Comparison of ENCODE assay signal across 23 cellular contexts in the genomic region with DNA sequence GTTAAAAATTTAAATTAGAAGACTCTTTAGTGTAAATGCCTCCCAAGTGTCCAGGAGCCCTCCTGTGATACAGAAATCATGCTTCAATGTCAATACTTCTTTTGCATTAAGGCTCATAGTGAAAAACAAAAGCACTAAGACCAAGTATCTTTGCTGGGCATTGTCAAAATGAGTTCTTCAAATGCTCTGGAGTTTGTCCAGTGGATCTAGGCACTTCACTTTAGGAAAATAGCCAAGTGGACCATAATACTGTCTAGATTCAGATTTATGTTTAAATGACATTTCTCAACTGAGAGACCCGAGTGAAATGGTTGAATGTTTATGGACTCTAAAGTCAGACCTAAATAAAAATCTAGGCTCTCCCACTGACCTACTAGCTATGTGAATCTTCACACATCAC.
"Had no signal": no experiment of that assay in that cellular context is flagged by ENCODE, and none has a peak within 500 bp of the region (broad histone marks: within the 10 kb centered on the region; RNA-seq: fewer than 3 reads in every experiment).

No MANE protein-coding gene starts in this region.

- H3K4me1 Mint-ChIP-seq: neural progenitor cell; stimulated activated effector memory CD8-positive, alpha-beta T cell treated with anti-CD3 and anti-CD28 coated beads, Interleukin-12 subunit alpha, Interleukin-12 subunit beta, amount 100 ng/mL, for 72 hours; stimulated activated naive B cell treated with anti-CD40 and anti-IgM and Interleukin-4, amounts not matched to agents 10 μg/mL and 1 μg/mL and 100 μg/mL, for 72 hours had no signal

- H3K27ac Mint-ChIP-seq: natural killer cell treated with Interleukin-12 subunit alpha and Interleukin-12 subunit beta and Interleukin-15 and Interleukin-18, amount 100 ng/mL, for 72 hours; neural progenitor cell; progenitor cell of endocrine pancreas; stimulated activated effector memory CD8-positive, alpha-beta T cell treated with anti-CD3 and anti-CD28 coated beads, Interleukin-12 subunit alpha, Interleukin-12 subunit beta, amount 100 ng/mL, for 72 hours; stimulated activated naive B cell treated with anti-CD40 and anti-IgM and Interleukin-4, amounts not matched to agents 10 μg/mL and 1 μg/mL and 100 μg/mL, for 72 hours; stimulated activated naive CD8-positive, alpha-beta T cell treated with anti-CD3 and anti-CD28 coated beads, Interleukin-15, Interleukin-2, amounts not matched to agents 100 ng/mL and 50 ng/mL, for 24 hours had no signal

- ATAC-seq: natural killer cell treated with Interleukin-12 subunit alpha and Interleukin-12 subunit beta and Interleukin-15 and Interleukin-18, amount 100 ng/mL, for 72 hours; psoas muscle; right cardiac atrium; right lobe of liver; stimulated activated effector memory CD8-positive, alpha-beta T cell treated with anti-CD3 and anti-CD28 coated beads, Interleukin-12 subunit alpha, Interleukin-12 subunit beta, amount 100 ng/mL, for 72 hours; stimulated activated naive B cell treated with anti-CD40 and anti-IgM and Interleukin-4, amounts not matched to agents 10 μg/mL and 1 μg/mL and 100 μg/mL, for 72 hours had no signal

- H3K9me3 Mint-ChIP-seq: natural killer cell treated with Interleukin-12 subunit alpha and Interleukin-12 subunit beta and Interleukin-15 and Interleukin-18, amount 100 ng/mL, for 72 hours; neural progenitor cell; stimulated activated effector memory CD8-positive, alpha-beta T cell treated with anti-CD3 and anti-CD28 coated beads, Interleukin-12 subunit alpha, Interleukin-12 subunit beta, amount 100 ng/mL, for 72 hours; stimulated activated naive CD8-positive, alpha-beta T cell treated with anti-CD3 and anti-CD28 coated beads, Interleukin-15, Interleukin-2, amounts not matched to agents 100 ng/mL and 50 ng/mL, for 24 hours had no signal

- DNase-seq: occipital lobe; ovary; posterior cingulate gyrus; psoas muscle; right cardiac atrium; right lobe of liver; sigmoid colon; small intestine; stimulated activated CD4-positive, alpha-beta T cell treated with anti-CD3 and anti-CD28 coated beads, Interleukin-15, amount 100 ng/mL, for 24 hours; stimulated activated CD4-positive, alpha-beta T cell treated with anti-CD3 and anti-CD28 coated beads, Interleukin-2, amount 100 ng/mL, for 24 hours; stimulated activated CD4-positive, alpha-beta T cell treated with anti-CD3 and anti-CD28 coated beads, Interleukin-2, amount 100 ng/mL, for 48 hours; stimulated activated CD4-positive, alpha-beta T cell treated with anti-CD3 and anti-CD28 coated beads, Interleukin-4, amount 100 ng/mL, for 24 hours; stimulated activated naive B cell treated with anti-CD40 and anti-IgM and Interleukin-4, amounts not matched to agents 10 μg/mL and 1 μg/mL and 100 μg/mL, for 72 hours; stimulated activated naive CD4-positive, alpha-beta T cell treated with Interleukin-2 at 50 U/mL for 16 hours; stomach; thyroid gland; trophoblast cell; upper lobe of left lung had no signal

- H3K36me3 Mint-ChIP-seq: natural killer cell treated with Interleukin-12 subunit alpha and Interleukin-12 subunit beta and Interleukin-15 and Interleukin-18, amount 100 ng/mL, for 72 hours; neural progenitor cell; stimulated activated effector memory CD8-positive, alpha-beta T cell treated with anti-CD3 and anti-CD28 coated beads, Interleukin-12 subunit alpha, Interleukin-12 subunit beta, amount 100 ng/mL, for 72 hours; stimulated activated naive B cell treated with anti-CD40 and anti-IgM and Interleukin-4, amounts not matched to agents 10 μg/mL and 1 μg/mL and 100 μg/mL, for 72 hours had no signal

- H3K4me3 Mint-ChIP-seq: natural killer cell treated with Interleukin-12 subunit alpha and Interleukin-12 subunit beta and Interleukin-15 and Interleukin-18, amount 100 ng/mL, for 72 hours; neural progenitor cell; stimulated activated effector memory CD8-positive, alpha-beta T cell treated with anti-CD3 and anti-CD28 coated beads, Interleukin-12 subunit alpha, Interleukin-12 subunit beta, amount 100 ng/mL, for 72 hours; stimulated activated naive B cell treated with anti-CD40 and anti-IgM and Interleukin-4, amounts not matched to agents 10 μg/mL and 1 μg/mL and 100 μg/mL, for 72 hours; stimulated activated naive CD8-positive, alpha-beta T cell treated with anti-CD3 and anti-CD28 coated beads, Interleukin-15, Interleukin-2, amounts not matched to agents 100 ng/mL and 50 ng/mL, for 24 hours had no signal
